In genomic region chr7:33185786-33186185, GRCh38 we compare ENCODE assay signal across 8 cellular contexts. TPM values are rescaled to one million over a fixed set of nuclear protein-coding genes. Genes with fewer than 3 reads are reported as not detected.
DNase-seq lines count a peak whose midpoint lies in the region; ATAC-seq, FAIRE-seq and TF ChIP-seq lines count a peak whose summit lies in the region.

No MANE protein-coding gene starts in this region.

- peaks cover 6% of the 10 kb centered on the region for H3K9me3 Mint-ChIP-seq in endodermal cell

- DNase-seq in DMS153 (lab: John Stamatoyannopoulos, UW) (peak; percentile 35), HTR-8/SVneo (ENCODE audit: insufficient read length, low spot score) (peak; percentile 50), endodermal cell (no peak), myocyte (ENCODE audit: low read depth) (peak; percentile 66)
- DNase-seq in activated CD4-positive, alpha-beta T cell treated with anti-CD3 and anti-CD28 coated beads for 1 hour, result no peak

- no peaks in the 10 kb centered on the region for H4K20me1 ChIP-seq in OCI-LY3 (ENCODE audit: insufficient read depth, low read length)

- H3K4me3 ChIP-seq in OCI-LY3 (ENCODE audit: low read length) (no peak overlapping the region), endodermal cell (ENCODE audit: low read length) (no peak overlapping the region)

- H3K4me2 ChIP-seq in OCI-LY3 (ENCODE audit: low read length), result no peak overlapping the region

- H3K27me3 ChIP-seq in OCI-LY3 (ENCODE audit: low read depth, low read length) (no peaks in the 10 kb centered on the region), endodermal cell (ENCODE audit: control insufficient read depth, insufficient read depth, low read length, poor library complexity, severe bottlenecking) (no peaks in the 10 kb centered on the region)

- WGBS in endodermal cell (ENCODE audit: insufficient coverage in 1 of 2, insufficient read length in 1 of 2), 2 experiments, result 50 to 62% methylated on average over 2 to 3 of the region's 3 CpGs

- H3K36me3 Mint-ChIP-seq in endodermal cell (ENCODE audit: low read depth), result peaks cover 8% of the 10 kb centered on the region

- H3K4me1 Mint-ChIP-seq in endodermal cell, result peaks cover 7% of the 10 kb centered on the region

- peak overlapping the region; percentile 66 for H3K27ac Mint-ChIP-seq in endodermal cell

- H3K36me3 ChIP-seq in OCI-LY3 (replicated peaks; ENCODE audit: low read depth, low read length), result no peaks in the 10 kb centered on the region
- no peaks in the 10 kb centered on the region for H3K36me3 ChIP-seq in endodermal cell (ENCODE audit: control insufficient read depth, insufficient read depth, low read length)

- no peak overlapping the region for H3K27ac ChIP-seq in OCI-LY3 (ENCODE audit: low read length)
- no peak overlapping the region for H3K27ac ChIP-seq in endodermal cell (ENCODE audit: low read depth, low read length)

- no peak overlapping the region for H2AFZ ChIP-seq in OCI-LY3 (ENCODE audit: low read depth, low read length)

- H3K4me1 ChIP-seq in OCI-LY3 (ENCODE audit: low read length), result no peaks in the 10 kb centered on the region
- H3K4me1 ChIP-seq in endodermal cell (ENCODE audit: control insufficient read depth, insufficient read depth, low read length), result no peaks in the 10 kb centered on the region

- ATAC-seq in GM19395 (IDR thresholded peaks at IDR 0.05; ENCODE audit: unreplicated experiment), result peak; percentile 80
- no peak for ATAC-seq in GM18519 (IDR thresholded peaks at IDR 0.05; ENCODE audit: low FRiP score, unreplicated experiment)

- H3K9me3 ChIP-seq in OCI-LY3 (ENCODE audit: insufficient read depth, low read length), result no peaks in the 10 kb centered on the region
- H3K9me3 ChIP-seq in endodermal cell (ENCODE audit: control insufficient read depth, low read length), result peaks cover 5% of the 10 kb centered on the region

- H3K4me3 Mint-ChIP-seq in endodermal cell, result no peak overlapping the region

- H3K79me2 ChIP-seq in OCI-LY3 (ENCODE audit: low read length), result no peaks in the 10 kb centered on the region

- H3K27me3 Mint-ChIP-seq in endodermal cell (ENCODE audit: insufficient read depth), result no peaks in the 10 kb centered on the region

- peak; percentile 66 for TF ChIP-seq CTCF in OCI-LY3 (IDR thresholded peaks at IDR 0.05; ENCODE audit: low read depth, low read length)
- peak; percentile 88 for TF ChIP-seq CTCF in endodermal cell (conservative IDR thresholded peaks at IDR 0.05)

- H3K9ac ChIP-seq in OCI-LY3 (ENCODE audit: low read length), result no peak overlapping the region
- no peak overlapping the region for H3K9ac ChIP-seq in endodermal cell (ENCODE audit: extremely low read depth, low read length, poor library complexity, severe bottlenecking)

- FAIRE-seq in HTR-8/SVneo (lab: Jason Lieb, UNC), result no peak

RNA-seq across cellular contexts. Expression of gene BBS9, which starts 56.4 kb away (rescaled TPM):
- total RNA-seq in endodermal cell (10 to 100 TPM; 20.7 to 21.6 TPM), myocyte (16.2 and 17.7 TPM in 2 replicates)
- 15.9 TPM for polyA plus RNA-seq in endodermal cell (2013, experiment 1 of 2)
- polyA plus RNA-seq in endodermal cell (2013, experiment 2 of 2), result 13.7 TPM
- polyA plus RNA-seq in myocyte (2012), result 10.9 TPM

Comparison
In these comparisons a context has a peak if more than half of its experiments do, and no peak if none do; other contexts are left out.
1. DNase-seq: peak in DMS153 (single experiment), HTR-8/SVneo (single experiment) and myocyte (single experiment); none in endodermal cell (single experiment) and activated CD4-positive, alpha-beta T cell treated with anti-CD3 and anti-CD28 coated beads for 1 hour (single experiment).